Comparison of ENCODE assay signal across 15 cellular contexts in genomic region chr16:75546293-75546692, GRCh38. TPM values are rescaled to one million over a fixed set of nuclear protein-coding genes. Genes with fewer than 3 reads are reported as not detected.
A peak's percentile ranks its signal among the peaks of the same experiment; 100 is the strongest.
DNase-seq lines count a peak whose midpoint lies in the region; ATAC-seq and TF ChIP-seq lines count a peak whose summit lies in the region.
"Had no signal": no experiment of that assay in that cellular context is flagged by ENCODE, and none has a peak within 500 bp of the region (broad histone marks: within the 10 kb centered on the region; RNA-seq: fewer than 3 reads in every experiment).

No MANE protein-coding gene starts in this region.

- no peak overlapping the region for H3K27ac Mint-ChIP-seq in progenitor cell of endocrine pancreas
- H3K27ac Mint-ChIP-seq: CD8-positive, alpha-beta memory T cell had no signal

- no peak for TF ChIP-seq CTCF in progenitor cell of endocrine pancreas (IDR thresholded peaks at IDR 0.05; ENCODE audit: unreplicated experiment)

- H3K4me1 Mint-ChIP-seq in progenitor cell of endocrine pancreas (ENCODE audit: low read depth): peaks cover 6% of the 10 kb centered on the region
- H3K4me1 Mint-ChIP-seq: CD8-positive, alpha-beta memory T cell had no signal

- H3K27me3 Mint-ChIP-seq in progenitor cell of endocrine pancreas: no peaks in the 10 kb centered on the region

- H3K27ac ChIP-seq in caudate nucleus (ENCODE audit: low read depth, low read length) (peak overlapping the region; percentile 44), layer of hippocampus (ENCODE audit: low read depth, low read length) (peak overlapping the region; percentile 38)
- H3K27ac ChIP-seq: BLaER1, GM23248 had no signal

- peaks cover 6% of the 10 kb centered on the region for H3K36me3 Mint-ChIP-seq in progenitor cell of endocrine pancreas (ENCODE audit: insufficient read depth)

- H3K9me3 Mint-ChIP-seq in progenitor cell of endocrine pancreas (ENCODE audit: low read depth): no peaks in the 10 kb centered on the region
- H3K9me3 Mint-ChIP-seq: CD8-positive, alpha-beta memory T cell had no signal

- H3K4me3 Mint-ChIP-seq in progenitor cell of endocrine pancreas (ENCODE audit: low read depth): no peak overlapping the region

- ATAC-seq in HG02678 (IDR thresholded peaks at IDR 0.05; ENCODE audit: unreplicated experiment): no peak

- H3K27me3 ChIP-seq in layer of hippocampus (ENCODE audit: control insufficient read depth, insufficient read depth, low read length): no peaks in the 10 kb centered on the region
- H3K27me3 ChIP-seq: BLaER1 had no signal

- DNase-seq in Daoy (ENCODE audit: low read depth) (peak; percentile 19), caudate nucleus (lab: John Stamatoyannopoulos, UW) (no peak), progenitor cell of endocrine pancreas (ENCODE audit: low spot score, unreplicated experiment) (no peak)
- DNase-seq in activated CD4-positive, alpha-beta T cell treated with anti-CD3 and anti-CD28 coated beads for 1 hour: no peak
- DNase-seq: 8988T; AML-193; Caco-2; CD8-positive, alpha-beta memory T cell; DND-41; GM23248; H7 had no signal

RNA-seq across cellular contexts. Expression of gene TMEM231, which starts 9.8 kb away (rescaled TPM):
- 7.6 and 7.7 TPM in 2 replicates for total RNA-seq in Daoy (2014; rRNA removed; shearing (Covaris generic))
- total RNA-seq in progenitor cell of endocrine pancreas: 10.8 and 13.1 TPM in 2 replicates

RNA-seq across cellular contexts. Expression of gene CHST5, which starts 10.4 kb away (rescaled TPM):
- total RNA-seq in Daoy (2014; rRNA removed; shearing (Covaris generic)): 0.30 TPM in 1 of 2 replicates, not detected in the other
- 0.24 and 0.93 TPM in 2 replicates for total RNA-seq in progenitor cell of endocrine pancreas
- total RNA-seq: CD8-positive, alpha-beta memory T cell; GM23248; HT1080 had no signal

RNA-seq across cellular contexts. Expression of gene GABARAPL2, which starts 19.9 kb away (rescaled TPM):
- total RNA-seq in Daoy (2014; rRNA removed; shearing (Covaris generic)): 15.5 and 26.6 TPM in 2 replicates
- total RNA-seq in progenitor cell of endocrine pancreas: 75.0 and 79.0 TPM in 2 replicates

RNA-seq across cellular contexts. Expression of gene CHST6, which starts 51.1 kb away (rescaled TPM):
- total RNA-seq in Daoy (2014; rRNA removed; shearing (Covaris generic)): 0.30 and 0.51 TPM in 2 replicates
- 7.7 and 8.4 TPM in 2 replicates for total RNA-seq in progenitor cell of endocrine pancreas
- total RNA-seq: HT1080 had no signal
